2 cellular contexts compared by ENCODE assay signal in genomic region chr1:64901663-64902062, GRCh38.
TF ChIP-seq lines count a peak whose summit lies in the region.

No MANE protein-coding gene starts in this region.

TF ChIP-seq in SK-N-SH, 30 proteins besides CTCF, POLR2A, EP300 and RAD21 (continued from another document):
- peak; percentile 30; the same call in 1 of the 2 replicates for TF ChIP-seq RFX5 (IDR thresholded peaks at IDR 0.05; ENCODE audit: low read length)
- no peak for TF ChIP-seq MAX (IDR thresholded peaks at IDR 0.05; ENCODE audit: low read depth)

TF ChIP-seq in SK-N-SH treated with all-trans-retinoic acid at 6 μM for 48 hours, 23 proteins besides CTCF, POLR2A, EP300 and RAD21 (continued from another document):
- TF ChIP-seq PATZ1 (CRISPR knock-in tag; IDR thresholded peaks at IDR 0.05; ENCODE audit: borderline replicate concordance) (no peak), ZNF70 (CRISPR knock-in tag; IDR thresholded peaks at IDR 0.05) (no peak), ZNF8 (CRISPR knock-in tag; IDR thresholded peaks at IDR 0.05) (no peak), PPARA (CRISPR knock-in tag; IDR thresholded peaks at IDR 0.05; ENCODE audit: borderline replicate concordance) (no peak), CSDC2 (CRISPR knock-in tag; IDR thresholded peaks at IDR 0.05) (no peak), ZNF565 (CRISPR knock-in tag; conservative IDR thresholded peaks at IDR 0.05; ENCODE audit: low read depth) (no peak), ISL1 (CRISPR knock-in tag; IDR thresholded peaks at IDR 0.05) (no peak), TOX (CRISPR knock-in tag; IDR thresholded peaks at IDR 0.05; ENCODE audit: borderline replicate concordance) (no peak), TSHZ2 (CRISPR knock-in tag; IDR thresholded peaks at IDR 0.05) (no peak), BACH2 (CRISPR knock-in tag; IDR thresholded peaks at IDR 0.05; ENCODE audit: borderline replicate concordance) (no peak), ARNTL (CRISPR knock-in tag; IDR thresholded peaks at IDR 0.05; ENCODE audit: borderline replicate concordance, low read depth) (no peak)
